ENCODE assay signal across 14 cellular contexts in the genomic region with DNA sequence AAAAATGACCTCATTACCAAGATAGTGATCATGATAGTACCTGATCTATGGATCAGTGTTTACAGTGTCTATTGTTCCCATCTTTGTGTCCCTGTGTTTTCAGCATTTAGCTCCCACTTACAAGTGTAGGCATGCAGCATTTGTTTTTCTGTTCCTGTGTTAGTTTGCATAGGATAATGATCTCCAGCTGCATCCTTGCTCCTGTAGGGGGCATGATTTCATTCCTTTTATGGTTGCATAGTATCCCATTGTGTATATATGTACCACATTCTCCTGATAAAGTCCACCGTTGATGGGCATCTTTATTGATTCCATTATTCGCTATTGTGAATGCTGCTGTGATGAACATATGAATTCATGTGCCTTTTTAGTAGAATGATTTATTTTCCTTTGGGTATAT.
DNase-seq lines count a peak whose midpoint lies in the region; ATAC-seq, FAIRE-seq and TF ChIP-seq lines count a peak whose summit lies in the region.
"Had no signal": no experiment of that assay in that cellular context is flagged by ENCODE, and none has a peak within 500 bp of the region (broad histone marks: within the 10 kb centered on the region; RNA-seq: fewer than 3 reads in every experiment).

No MANE protein-coding gene starts in this region.

- peak; percentile 43 for TF ChIP-seq CTCF in D721Med (IDR thresholded peaks at IDR 0.05; ENCODE audit: insufficient read depth, missing control alignments)
- TF ChIP-seq CTCF in fibroblast of the aortic adventitia (IDR thresholded peaks at IDR 0.05; ENCODE audit: insufficient read depth, low read length), result peak; percentile 30
- TF ChIP-seq CTCF in CD8-positive, alpha-beta T cell (IDR thresholded peaks at IDR 0.05), result no peak

- no peak for ATAC-seq in CD8-positive, alpha-beta T cell
- no peak for ATAC-seq in esophagus mucosa
- ATAC-seq: pancreas had no signal

- no peak overlapping the region for H3K4me3 Mint-ChIP-seq in CD8-positive, alpha-beta T cell
- H3K4me3 Mint-ChIP-seq: CD4-positive, alpha-beta T cell had no signal

- H3K4me1 ChIP-seq in CD8-positive, alpha-beta T cell (ENCODE audit: insufficient read depth, low read length), result no peaks in the 10 kb centered on the region
- H3K4me1 ChIP-seq: pancreas had no signal

- H3K27me3 ChIP-seq in CD8-positive, alpha-beta T cell (ENCODE audit: insufficient read depth, low read length), result no peaks in the 10 kb centered on the region
- H3K27me3 ChIP-seq: pancreas had no signal

- H3K36me3 Mint-ChIP-seq in CD8-positive, alpha-beta T cell, result no peaks in the 10 kb centered on the region

- H3K9me3 ChIP-seq in CD8-positive, alpha-beta T cell (ENCODE audit: low read length), result no peaks in the 10 kb centered on the region
- H3K9me3 ChIP-seq: pancreas had no signal

- no peaks in the 10 kb centered on the region for H3K27me3 Mint-ChIP-seq in CD8-positive, alpha-beta T cell (ENCODE audit: low read depth)
- H3K27me3 Mint-ChIP-seq: CD4-positive, alpha-beta T cell had no signal

- peak; percentile 74 for FAIRE-seq in D721Med (lab: Jason Lieb, UNC)
- FAIRE-seq: pancreas had no signal

- CTCF ChIA-PET in CD8-positive, alpha-beta T cell (lab: Charles Lee), result no interaction called here

- no peak overlapping the region for H3K4me3 ChIP-seq in fibroblast of the aortic adventitia (ENCODE audit: low read depth, low read length)
- H3K4me3 ChIP-seq in CD8-positive, alpha-beta T cell (ENCODE audit: low read depth, low read length), result no peak overlapping the region
- H3K4me3 ChIP-seq: pancreas had no signal

- no peaks in the 10 kb centered on the region for H3K4me1 Mint-ChIP-seq in CD8-positive, alpha-beta T cell (ENCODE audit: low read depth)

- POLR2A ChIA-PET in CD8-positive, alpha-beta T cell (lab: Charles Lee), result no interaction called here

- intact Hi-C loops in CD8-positive, alpha-beta T cell (cut with DNase I, micrococcal nuclease), result no loop called here

- H3K36me3 ChIP-seq in CD8-positive, alpha-beta T cell (ENCODE audit: insufficient read depth, low read length), result no peaks in the 10 kb centered on the region
- H3K36me3 ChIP-seq: pancreas had no signal

- no peak overlapping the region for H3K27ac ChIP-seq in CD8-positive, alpha-beta T cell (ENCODE audit: low read depth, low read length)
- H3K27ac ChIP-seq: pancreas had no signal

- H3K9me3 Mint-ChIP-seq in CD8-positive, alpha-beta T cell, result peaks cover 2% of the 10 kb centered on the region

- DNase-seq in D721Med (ENCODE audit: insufficient read length, low spot score) (no peak), HS-27A (ENCODE audit: low read depth) (peak; percentile 15), RKO (ENCODE audit: low spot score) (peak; percentile 11), fibroblast of the aortic adventitia (ENCODE audit: low read depth) (peak; percentile 4), middle frontal gyrus (ENCODE audit: extremely low spot score, low spot score) (no peak)
- no peak for DNase-seq in CD8-positive, alpha-beta T cell
- DNase-seq in stimulated activated naive CD4-positive, alpha-beta T cell (lab: John Stamatoyannopoulos, UW), result no peak
- DNase-seq: aorta; CD4-positive, alpha-beta T cell; KG1; pancreas; stimulated activated CD4-positive, alpha-beta T cell treated with anti-CD3 and anti-CD28 coated beads, Interleukin-4, amount 100 ng/mL, for 24 hours; T1000 had no signal

- H3K27ac Mint-ChIP-seq in CD8-positive, alpha-beta T cell, result no peak overlapping the region
- H3K27ac Mint-ChIP-seq: CD4-positive, alpha-beta T cell had no signal

Comparison
In these comparisons a context has a peak if more than half of its experiments do, and no peak if none do; other contexts are left out.
1. DNase-seq: peak in HS-27A (single experiment), RKO (single experiment) and fibroblast of the aortic adventitia (single experiment); none in D721Med (single experiment), CD8-positive, alpha-beta T cell (0 of 7), stimulated activated naive CD4-positive, alpha-beta T cell (0 of 6) and middle frontal gyrus (single experiment).